Comparison of ENCODE assay signal across 18 cellular contexts in the genomic region with DNA sequence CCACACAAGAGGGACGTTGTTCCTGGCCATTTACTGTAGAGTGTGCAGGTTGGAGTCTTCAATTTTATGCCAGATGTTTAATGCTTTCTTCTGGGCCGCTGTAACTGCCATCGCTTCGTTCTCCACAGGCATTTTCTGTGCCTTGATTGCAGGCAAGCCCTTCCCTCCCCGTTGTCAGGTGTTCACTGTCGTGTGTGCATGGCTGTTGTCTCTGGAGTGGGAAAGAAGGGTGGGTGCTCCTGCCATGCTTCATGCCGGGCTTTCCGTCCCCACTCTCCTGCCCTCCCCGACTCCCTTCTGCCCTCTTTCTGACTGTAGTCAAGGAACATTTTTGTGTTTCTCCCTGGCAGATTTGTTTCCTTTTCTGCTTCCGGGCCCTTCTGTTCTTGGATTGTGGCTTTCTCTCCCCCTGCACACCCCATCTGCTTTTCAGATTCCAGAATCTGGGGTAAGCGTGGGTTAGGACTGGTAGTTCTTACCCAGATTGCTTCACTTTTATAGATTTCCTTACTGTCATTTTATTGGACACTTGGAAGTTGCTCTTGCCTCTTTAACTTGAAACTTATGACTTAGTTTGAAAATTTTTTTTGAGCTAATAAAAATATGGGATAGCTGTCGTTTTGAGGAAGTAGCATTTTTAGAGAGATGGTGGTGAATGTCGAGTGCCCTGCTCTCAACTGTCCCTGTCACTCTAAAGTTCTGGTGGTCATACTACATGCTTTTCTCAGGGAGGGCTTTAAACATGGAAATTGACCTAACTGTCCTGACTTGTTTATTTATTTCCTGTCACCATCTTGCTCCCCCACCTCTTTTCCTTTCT. TPM values are rescaled to one million over a fixed set of nuclear protein-coding genes. Genes with fewer than 3 reads are reported as not detected.
DNase-seq lines count a peak whose midpoint lies in the region; ATAC-seq, FAIRE-seq and TF ChIP-seq lines count a peak whose summit lies in the region.
"Had no signal": no experiment of that assay in that cellular context is flagged by ENCODE, and none has a peak within 500 bp of the region (broad histone marks: within the 10 kb centered on the region; RNA-seq: fewer than 3 reads in every experiment).

No MANE protein-coding gene starts in this region.

- peaks cover 63% of the 10 kb centered on the region for H3K36me3 ChIP-seq in neutrophil

- peak overlapping the region; percentile 57 for H3K27ac ChIP-seq in neutrophil
- H3K27ac ChIP-seq: 22Rv1 had no signal

- no peak for TF ChIP-seq CTCF in neutrophil (IDR thresholded peaks at IDR 0.05)

- FAIRE-seq in GM12891 (lab: Jason Lieb, UNC), result no peak

- H3K4me1 ChIP-seq in neutrophil (ENCODE audit: control insufficient read depth in 1 of 2, insufficient read depth in 1 of 2, low read depth in 1 of 2, low read length in 1 of 2), result peaks cover 0 to 6% of the 10 kb centered on the region in 2 experiments

- H3K4me1 Mint-ChIP-seq in activated T-helper 2 cell treated with anti-CD3 and anti-CD28 coated beads, Interferon-gamma antibody, Interleukin-2, Interleukin-4, amounts not matched to agents 10 μg/mL and 5 μg/mL and 100 μg/mL, durations not matched to agents 14 hours and 24 hours and 36 hours (ENCODE audit: low read depth), result peaks cover 16% of the 10 kb centered on the region

- ATAC-seq in HG03565 (IDR thresholded peaks at IDR 0.05; ENCODE audit: unreplicated experiment) (no peak), GM21576 (IDR thresholded peaks at IDR 0.05; ENCODE audit: unreplicated experiment) (no peak), HG03521 (IDR thresholded peaks at IDR 0.05; ENCODE audit: unreplicated experiment) (no peak)
- ATAC-seq: activated T-cell treated with anti-CD3 and anti-CD28 coated beads, Interleukin-2, amount 50 U/mL, for 72 hours; left lobe of liver had no signal

- H3K36me3 Mint-ChIP-seq in activated T-helper 2 cell treated with anti-CD3 and anti-CD28 coated beads, Interferon-gamma antibody, Interleukin-2, Interleukin-4, amounts not matched to agents 10 μg/mL and 5 μg/mL and 100 μg/mL, durations not matched to agents 14 hours and 24 hours and 36 hours (ENCODE audit: low read depth), result peaks cover 38% of the 10 kb centered on the region

- no peak overlapping the region for H3K4me3 ChIP-seq in neutrophil (ENCODE audit: low read depth in 1 of 2, low read length in 1 of 2)

- intact Hi-C loops in activated T-helper 2 cell treated with anti-CD3 and anti-CD28 coated beads, Interferon-gamma antibody, Interleukin-2, Interleukin-4, amounts not matched to agents 10 μg/mL and 5 μg/mL and 100 μg/mL, durations not matched to agents 14 hours and 24 hours and 36 hours (cut with micrococcal nuclease), result loop anchor here (10.0 kb wide), 1 partner anchor 148 kb away; no protein-coding TSS in a partner anchor

- H3K9me3 Mint-ChIP-seq in activated T-helper 2 cell treated with anti-CD3 and anti-CD28 coated beads, Interferon-gamma antibody, Interleukin-2, Interleukin-4, amounts not matched to agents 10 μg/mL and 5 μg/mL and 100 μg/mL, durations not matched to agents 14 hours and 24 hours and 36 hours, result no peaks in the 10 kb centered on the region
- H3K9me3 Mint-ChIP-seq: activated CD4-positive, alpha-beta memory T cell treated with anti-CD3 and anti-CD28 coated beads for 36 hours; activated T-cell treated with anti-CD3 and anti-CD28 coated beads, Interleukin-2, amount 50 U/mL, for 72 hours had no signal

- no peak overlapping the region for H3K4me3 Mint-ChIP-seq in activated T-helper 2 cell treated with anti-CD3 and anti-CD28 coated beads, Interferon-gamma antibody, Interleukin-2, Interleukin-4, amounts not matched to agents 10 μg/mL and 5 μg/mL and 100 μg/mL, durations not matched to agents 14 hours and 24 hours and 36 hours (ENCODE audit: low read depth)
- H3K4me3 Mint-ChIP-seq: activated CD4-positive, alpha-beta memory T cell treated with anti-CD3 and anti-CD28 coated beads for 36 hours; activated T-cell treated with anti-CD3 and anti-CD28 coated beads, Interleukin-2, amount 50 U/mL, for 72 hours had no signal

- H3K27ac Mint-ChIP-seq in activated T-helper 2 cell treated with anti-CD3 and anti-CD28 coated beads, Interferon-gamma antibody, Interleukin-2, Interleukin-4, amounts not matched to agents 10 μg/mL and 5 μg/mL and 100 μg/mL, durations not matched to agents 14 hours and 24 hours and 36 hours, result peak overlapping the region; percentile 22
- H3K27ac Mint-ChIP-seq: activated CD4-positive, alpha-beta memory T cell treated with anti-CD3 and anti-CD28 coated beads for 36 hours; activated T-cell treated with anti-CD3 and anti-CD28 coated beads, Interleukin-2, amount 50 U/mL, for 72 hours had no signal

- TF ChIP-seq POLR2A in GM12891 (IDR thresholded peaks at IDR 0.05; ENCODE audit: low read depth, low read length), result no peak

- no peaks in the 10 kb centered on the region for H3K27me3 Mint-ChIP-seq in activated T-helper 2 cell treated with anti-CD3 and anti-CD28 coated beads, Interferon-gamma antibody, Interleukin-2, Interleukin-4, amounts not matched to agents 10 μg/mL and 5 μg/mL and 100 μg/mL, durations not matched to agents 14 hours and 24 hours and 36 hours (ENCODE audit: low read depth)
- H3K27me3 Mint-ChIP-seq: activated CD4-positive, alpha-beta memory T cell treated with anti-CD3 and anti-CD28 coated beads for 36 hours had no signal

- peak; percentile 33 for DNase-seq in DMS 273 (lab: John Stamatoyannopoulos, UW; ENCODE audit: unreplicated experiment)
- no peak for DNase-seq in DMS 273 treated with DMSO at 0.1 percent for 48 hours (lab: John Stamatoyannopoulos, UW)
- DNase-seq in GM12891 (ENCODE audit: insufficient read length, low spot score), result no peak
- DNase-seq in activated T-helper 2 cell treated with anti-CD3 and anti-CD28 coated beads, Interferon-gamma antibody, Interleukin-2, Interleukin-4, amounts not matched to agents 10 μg/mL and 5 μg/mL and 100 μg/mL, durations not matched to agents 14 hours and 24 hours and 36 hours (ENCODE audit: low spot score), result no peak
- DNase-seq: activated CD4-positive, alpha-beta memory T cell treated with anti-CD3 and anti-CD28 coated beads for 36 hours; activated T-cell treated with anti-CD3 and anti-CD28 coated beads, Interleukin-2, amount 50 U/mL, for 72 hours; cerebellar nuclear complex; foreskin melanocyte; NCI-H2081; NCI-H510A treated with DMSO at 0.1 percent for 48 hours; OCI-M1; stimulated activated CD4-positive, alpha-beta T cell treated with anti-CD3 and anti-CD28 coated beads, Interleukin-4, amount 100 ng/mL, for 4 hours had no signal

- H3K27me3 ChIP-seq in neutrophil, result no peaks in the 10 kb centered on the region

- no peaks in the 10 kb centered on the region for H3K9me3 ChIP-seq in neutrophil

TF ChIP-seq in GM12891, 5 proteins besides CTCF, POLR2A, EP300 and RAD21:
- TF ChIP-seq SPI1 (IDR thresholded peaks at IDR 0.05; ENCODE audit: low read depth, low read length) (0 out of 2 replicates have a peak, but pooled peaks have one; percentile 14), PAX5 (IDR thresholded peaks at IDR 0.05; ENCODE audit: insufficient read depth, low read length, severe bottlenecking) (no peak)
TF ChIP-seq in GM12891: peak in this region for 1.

RNA-seq across cellular contexts. Expression of gene CEP192, which starts 15.8 kb away (rescaled TPM):
- 13.8 TPM for polyA plus RNA-seq in GM12891 (2012; ENCODE audit: low read depth, missing spikeins)
- 37.2 and 37.4 TPM in 2 replicates for total RNA-seq in activated T-helper 2 cell treated with anti-CD3 and anti-CD28 coated beads, Interferon-gamma antibody, Interleukin-2, Interleukin-4, amounts not matched to agents 10 μg/mL and 5 μg/mL and 100 μg/mL, durations not matched to agents 14 hours and 24 hours and 36 hours

RNA-seq across cellular contexts. Expression of gene SEH1L, which starts 59.1 kb away (rescaled TPM):
- polyA plus RNA-seq in GM12891 (2012; ENCODE audit: low read depth, missing spikeins), result 21.0 TPM
- total RNA-seq in activated T-helper 2 cell treated with anti-CD3 and anti-CD28 coated beads, Interferon-gamma antibody, Interleukin-2, Interleukin-4, amounts not matched to agents 10 μg/mL and 5 μg/mL and 100 μg/mL, durations not matched to agents 14 hours and 24 hours and 36 hours, result 112 and 115 TPM in 2 replicates
